22 cellular contexts compared by ENCODE assay signal in genomic region chr3:5238545-5238944, GRCh38.
"Had no signal": no experiment of that assay in that cellular context is flagged by ENCODE, and none has a peak within 500 bp of the region (broad histone marks: within the 10 kb centered on the region; RNA-seq: fewer than 3 reads in every experiment).

No MANE protein-coding gene starts in this region.

- DNase-seq: activated CD4-positive, alpha-beta memory T cell treated with anti-CD3 and anti-CD28 coated beads for 36 hours; activated CD4-positive, alpha-beta T cell treated with anti-CD3 and anti-CD28 coated beads for 48 hours; activated CD8-positive, alpha-beta memory T cell treated with anti-CD3 and anti-CD28 coated beads, Interleukin-2, amount 10 ng/mL, durations not matched to agents 7 days and 5 days; activated effector memory CD4-positive, alpha-beta T cell treated with anti-CD3 and anti-CD28 coated beads, Interleukin-2, amount 50 U/mL, for 16 hours; activated naive CD4-positive, alpha-beta T cell treated with anti-CD3 and anti-CD28 coated beads, Interleukin-2, amount 10 ng/mL, durations not matched to agents 7 days and 5 days; activated T-cell treated with anti-CD3 and anti-CD28 coated beads for 4 hours; aorta; dermis blood vessel endothelial cell; effector memory CD4-positive, alpha-beta T cell; foreskin melanocyte; kidney; left lung; naive thymus-derived CD8-positive, alpha-beta T cell; retina; stimulated activated CD4-positive, alpha-beta T cell treated with anti-CD3 and anti-CD28 coated beads, Interleukin-4, amount 100 ng/mL, for 24 hours; substantia nigra; T-helper 17 cell; thyroid gland; upper lobe of right lung had no signal

- H3K4me3 ChIP-seq: left lung, neural progenitor cell, thyroid gland, upper lobe of right lung had no signal

- H3K4me1 ChIP-seq: left lung, neural progenitor cell, thyroid gland, upper lobe of right lung had no signal

- H2AFZ ChIP-seq: neural progenitor cell had no signal

- H3K36me3 ChIP-seq: left lung, neural progenitor cell, thyroid gland, upper lobe of right lung had no signal

- H3K27me3 ChIP-seq: left lung, neural progenitor cell, thyroid gland, upper lobe of right lung had no signal

- H3K4me1 Mint-ChIP-seq: activated CD8-positive, alpha-beta memory T cell treated with anti-CD3 and anti-CD28 coated beads, Interleukin-2, amount 10 ng/mL, durations not matched to agents 7 days and 5 days; activated naive CD4-positive, alpha-beta T cell treated with anti-CD3 and anti-CD28 coated beads, Interleukin-2, amount 10 ng/mL, durations not matched to agents 7 days and 5 days; naive thymus-derived CD8-positive, alpha-beta T cell; neural progenitor cell; T-helper 17 cell had no signal

- ATAC-seq: activated CD8-positive, alpha-beta memory T cell treated with anti-CD3 and anti-CD28 coated beads, Interleukin-2, amount 10 ng/mL, durations not matched to agents 7 days and 5 days; left lung; naive thymus-derived CD8-positive, alpha-beta T cell; T-helper 17 cell; upper lobe of right lung had no signal

- H3K27ac Mint-ChIP-seq: activated CD4-positive, alpha-beta memory T cell treated with anti-CD3 and anti-CD28 coated beads for 36 hours; activated CD8-positive, alpha-beta memory T cell treated with anti-CD3 and anti-CD28 coated beads, Interleukin-2, amount 10 ng/mL, durations not matched to agents 7 days and 5 days; activated naive CD4-positive, alpha-beta T cell treated with anti-CD3 and anti-CD28 coated beads, Interleukin-2, amount 10 ng/mL, durations not matched to agents 7 days and 5 days; brain; neural progenitor cell; stimulated activated naive CD8-positive, alpha-beta T cell treated with anti-CD3 and anti-CD28 coated beads, Interleukin-15, Interleukin-2, amounts not matched to agents 100 ng/mL and 50 ng/mL, for 24 hours; T-helper 17 cell had no signal

- H3K27ac ChIP-seq: left lung, neural progenitor cell, thyroid gland, upper lobe of right lung had no signal

- H3K36me3 Mint-ChIP-seq: activated CD8-positive, alpha-beta memory T cell treated with anti-CD3 and anti-CD28 coated beads, Interleukin-2, amount 10 ng/mL, durations not matched to agents 7 days and 5 days; activated naive CD4-positive, alpha-beta T cell treated with anti-CD3 and anti-CD28 coated beads, Interleukin-2, amount 10 ng/mL, durations not matched to agents 7 days and 5 days; brain; naive thymus-derived CD8-positive, alpha-beta T cell; neural progenitor cell had no signal

- H3K9me3 ChIP-seq: thyroid gland, upper lobe of right lung had no signal

- H3K4me2 ChIP-seq: neural progenitor cell had no signal

- H3K4me3 Mint-ChIP-seq: activated CD4-positive, alpha-beta memory T cell treated with anti-CD3 and anti-CD28 coated beads for 36 hours; activated CD8-positive, alpha-beta memory T cell treated with anti-CD3 and anti-CD28 coated beads, Interleukin-2, amount 10 ng/mL, durations not matched to agents 7 days and 5 days; activated naive CD4-positive, alpha-beta T cell treated with anti-CD3 and anti-CD28 coated beads, Interleukin-2, amount 10 ng/mL, durations not matched to agents 7 days and 5 days; brain; naive thymus-derived CD8-positive, alpha-beta T cell; neural progenitor cell; stimulated activated naive CD8-positive, alpha-beta T cell treated with anti-CD3 and anti-CD28 coated beads, Interleukin-15, Interleukin-2, amounts not matched to agents 100 ng/mL and 50 ng/mL, for 24 hours; T-helper 17 cell had no signal
